Comparison of ENCODE assay signal across 8 cellular contexts in the genomic region with DNA sequence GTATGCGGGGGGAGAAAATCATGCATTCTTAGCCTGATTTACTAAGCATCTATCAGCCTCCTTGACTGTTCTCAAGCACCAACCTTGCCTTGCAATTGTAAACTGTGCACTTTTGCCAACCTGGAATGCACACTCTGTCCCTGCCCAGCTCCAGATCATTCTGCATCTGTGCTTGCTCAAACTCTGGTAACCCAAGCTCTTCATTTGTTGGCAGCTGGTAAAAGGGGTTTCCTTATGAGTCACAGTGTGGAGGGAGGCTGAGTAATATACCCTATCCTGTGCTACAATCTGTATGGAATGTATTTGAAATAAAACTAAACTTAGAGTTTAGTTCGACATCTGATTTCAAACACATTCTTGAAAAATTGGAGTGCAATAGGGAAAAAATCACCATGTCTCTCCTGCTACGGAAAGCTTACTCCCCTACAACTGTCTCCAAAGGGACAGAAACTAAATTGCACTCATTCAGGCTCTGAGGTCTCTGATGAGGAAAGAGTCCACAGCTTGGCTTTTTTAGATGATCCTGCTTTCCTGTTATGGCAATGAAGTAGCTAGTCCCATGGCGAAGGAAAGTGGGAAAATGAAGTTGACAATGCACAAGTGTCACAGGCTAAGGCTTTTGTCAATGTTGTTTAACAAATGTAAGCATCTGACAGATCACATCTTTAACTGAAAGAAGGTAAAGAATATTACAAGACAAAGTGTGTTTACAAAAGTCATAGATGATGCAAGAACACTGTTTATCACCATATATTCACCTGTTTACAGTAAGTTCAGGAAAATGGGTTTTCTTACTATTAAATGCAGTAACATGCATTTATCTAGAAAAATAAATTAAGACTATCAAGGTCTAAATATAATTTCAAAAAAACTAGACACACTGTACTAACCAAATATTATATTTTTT.
DNase-seq lines count a peak whose midpoint lies in the region; ATAC-seq and TF ChIP-seq lines count a peak whose summit lies in the region.

No MANE protein-coding gene starts in this region.

- intact Hi-C loops in Right ventricle myocardium inferior (cut with DNase I): loop anchor here (2.0 to 5.0 kb wide), 4 partner anchors 45 to 255 kb away; no protein-coding TSS in a partner anchor
- intact Hi-C loops in cardiac septum (cut with DNase I): loop anchor here (2.0 to 5.0 kb wide), 4 partner anchors 45 to 255 kb away; no protein-coding TSS in a partner anchor
- intact Hi-C loops in body of pancreas (cut with DNase I): no loop called here
- intact Hi-C loops in lower lobe of right lung (cut with DNase I): no loop called here

- H3K4me1 ChIP-seq in body of pancreas (peaks cover 7% of the 10 kb centered on the region), lower lobe of right lung (peaks cover 22% of the 10 kb centered on the region)

- DNase-seq in Right ventricle myocardium inferior (ENCODE audit: missing footprints) (no peak), cardiac septum (ENCODE audit: low spot score) (no peak), body of pancreas (peak in 3 of 4 donors; percentile 8 to 58 (median 27)), lower lobe of right lung (no peak), mesenteric fat pad (ENCODE audit: low spot score) (no peak), NCI-H2081 (lab: John Stamatoyannopoulos, UW) (no peak), NCI-H524 (lab: John Stamatoyannopoulos, UW) (no peak)
- no peak for DNase-seq in activated CD4-positive, alpha-beta T cell treated with anti-CD3 and anti-CD28 coated beads, Interleukin-2, amount 50 U/mL, for 1 hour

- no peak for TF ChIP-seq POLR2A in body of pancreas (IDR thresholded peaks at IDR 0.05)

- H3K27me3 ChIP-seq in body of pancreas (no peaks in the 10 kb centered on the region), lower lobe of right lung (ENCODE audit: low read depth) (no peaks in the 10 kb centered on the region)

- H3K36me3 ChIP-seq in body of pancreas (replicated peaks in 1 of 2; ENCODE audit: insufficient read depth in 1 of 2, low read depth in 2 of 2) (no peaks in the 10 kb centered on the region), lower lobe of right lung (no peaks in the 10 kb centered on the region)

- ATAC-seq in Right ventricle myocardium inferior (peak; percentile 90), body of pancreas (peak; percentile 67), lower lobe of right lung (peak; percentile 96 to 97)

- H3K4me3 ChIP-seq in body of pancreas: no peak overlapping the region
- H3K4me3 ChIP-seq in lower lobe of right lung: no peak overlapping the region

- 77 to 79% methylated on average over 4 of the region's 4 CpGs for WGBS in body of pancreas, 2 donors

- H3K27ac ChIP-seq in body of pancreas: no peak overlapping the region
- H3K27ac ChIP-seq in lower lobe of right lung: peak overlapping the region; percentile 64

- H3K9me3 ChIP-seq in body of pancreas (no peaks in the 10 kb centered on the region), lower lobe of right lung (no peaks in the 10 kb centered on the region)

- TF ChIP-seq CTCF in body of pancreas (IDR thresholded peaks at IDR 0.05) (no peak), lower lobe of right lung (IDR thresholded peaks at IDR 0.05) (no peak)

Comparison
In these comparisons a context has a peak if more than half of its experiments do, and no peak if none do; other contexts are left out.
1. DNase-seq: peak in body of pancreas (3 of 4); none in Right ventricle myocardium inferior (single experiment), cardiac septum (single experiment), lower lobe of right lung (single experiment), mesenteric fat pad (single experiment), NCI-H2081 (0 of 2), activated CD4-positive, alpha-beta T cell treated with anti-CD3 and anti-CD28 coated beads, Interleukin-2, amount 50 U/mL, for 1 hour (single experiment) and NCI-H524 (0 of 2).
2. intact Hi-C loops: an anchor here in Right ventricle myocardium inferior (2.0 to 5.0 kb wide) and cardiac septum (2.0 to 5.0 kb wide); none called in body of pancreas and lower lobe of right lung.
3. Peak in every context shown above with its lines, with median percentiles within 50 percentile points of each other: ATAC-seq.